ENCODE assay signal across 1 cellular context in the genomic region with DNA sequence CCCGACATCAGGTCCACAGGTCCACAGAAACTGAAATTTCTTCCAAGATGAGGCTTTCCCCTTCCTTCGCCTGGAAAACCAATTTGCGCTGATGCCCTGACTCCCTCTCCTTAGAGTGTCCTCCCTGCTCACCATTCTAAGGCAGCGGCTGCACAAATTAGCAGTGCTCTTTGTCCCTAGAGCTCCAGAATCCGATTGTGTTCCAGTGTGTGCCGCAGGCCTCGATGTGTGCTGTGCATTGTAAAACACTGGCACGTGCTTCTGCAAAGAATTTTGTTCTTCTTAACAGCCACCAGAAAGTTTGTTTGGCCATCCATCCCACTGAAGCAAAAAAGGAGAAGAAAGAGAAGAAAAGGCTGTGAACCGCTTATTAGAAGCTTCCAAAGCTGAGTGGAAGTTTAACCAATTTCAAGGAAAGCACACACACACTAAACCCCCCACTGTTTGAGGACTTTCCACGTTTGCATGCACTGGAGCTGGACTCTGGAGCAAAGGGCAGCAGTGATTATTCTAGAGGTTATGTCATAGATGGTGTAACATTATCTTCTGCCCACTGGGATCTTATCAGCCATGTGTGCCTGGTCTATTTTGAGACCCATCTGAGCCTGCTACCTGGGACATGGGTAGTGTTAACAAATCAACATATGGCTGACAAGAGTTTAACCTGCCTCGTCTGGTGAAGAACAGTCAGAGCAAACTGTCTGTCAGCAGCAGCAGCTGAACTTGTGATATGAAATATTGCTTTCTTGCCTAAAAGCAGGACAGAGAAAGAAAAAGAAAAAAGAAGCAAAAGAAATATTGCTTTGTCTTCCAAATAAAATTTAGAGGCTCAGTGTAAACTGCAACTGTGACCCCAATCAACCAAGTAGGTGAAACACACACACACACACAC.
TF ChIP-seq lines count a peak whose summit lies in the region.

No MANE protein-coding gene starts in this region.

TF ChIP-seq in IMR-90, 13 proteins besides CTCF, POLR2A, EP300 and RAD21 (continued from another document):
- TF ChIP-seq NFE2L2 (IDR thresholded peaks at IDR 0.05; ENCODE audit: low read depth, low read length) (no peak), CHD1 (IDR thresholded peaks at IDR 0.05; ENCODE audit: low read depth, low read length) (no peak), CEBPB (IDR thresholded peaks at IDR 0.05; ENCODE audit: low read depth, low read length) (no peak), MAZ (IDR thresholded peaks at IDR 0.05; ENCODE audit: borderline replicate concordance, low read depth, low read length) (no peak), BHLHE40 (IDR thresholded peaks at IDR 0.05; ENCODE audit: low read depth, low read length) (no peak), SMC3 (IDR thresholded peaks at IDR 0.05; ENCODE audit: low read depth, low read length) (no peak), MXI1 (IDR thresholded peaks at IDR 0.05; ENCODE audit: borderline replicate concordance, low read depth, low read length) (no peak)
- TF ChIP-seq, protein P1, sequence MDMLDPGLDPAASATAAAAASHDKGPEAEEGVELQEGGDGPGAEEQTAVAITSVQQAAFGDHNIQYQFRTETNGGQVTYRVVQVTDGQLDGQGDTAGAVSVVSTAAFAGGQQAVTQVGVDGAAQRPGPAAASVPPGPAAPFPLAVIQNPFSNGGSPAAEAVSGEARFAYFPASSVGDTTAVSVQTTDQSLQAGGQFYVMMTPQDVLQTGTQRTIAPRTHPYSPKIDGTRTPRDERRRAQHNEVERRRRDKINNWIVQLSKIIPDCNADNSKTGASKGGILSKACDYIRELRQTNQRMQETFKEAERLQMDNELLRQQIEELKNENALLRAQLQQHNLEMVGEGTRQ (IDR thresholded peaks at IDR 0.05; ENCODE audit: low read depth, low read length): no peak
- TF ChIP-seq, protein P2, sequence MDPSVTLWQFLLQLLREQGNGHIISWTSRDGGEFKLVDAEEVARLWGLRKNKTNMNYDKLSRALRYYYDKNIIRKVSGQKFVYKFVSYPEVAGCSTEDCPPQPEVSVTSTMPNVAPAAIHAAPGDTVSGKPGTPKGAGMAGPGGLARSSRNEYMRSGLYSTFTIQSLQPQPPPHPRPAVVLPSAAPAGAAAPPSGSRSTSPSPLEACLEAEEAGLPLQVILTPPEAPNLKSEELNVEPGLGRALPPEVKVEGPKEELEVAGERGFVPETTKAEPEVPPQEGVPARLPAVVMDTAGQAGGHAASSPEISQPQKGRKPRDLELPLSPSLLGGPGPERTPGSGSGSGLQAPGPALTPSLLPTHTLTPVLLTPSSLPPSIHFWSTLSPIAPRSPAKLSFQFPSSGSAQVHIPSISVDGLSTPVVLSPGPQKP (IDR thresholded peaks at IDR 0.05; ENCODE audit: borderline replicate concordance, low read depth, low read length): no peak
